Comparison of ENCODE assay signal across 8 cellular contexts in genomic region chr2:157256621-157257020, GRCh38. TPM values are rescaled to one million over a fixed set of nuclear protein-coding genes. Genes with fewer than 3 reads are reported as not detected.
DNase-seq lines count a peak whose midpoint lies in the region; ATAC-seq and TF ChIP-seq lines count a peak whose summit lies in the region.
"Had no signal": no experiment of that assay in that cellular context is flagged by ENCODE, and none has a peak within 500 bp of the region (broad histone marks: within the 10 kb centered on the region; RNA-seq: fewer than 3 reads in every experiment).

No MANE protein-coding gene starts in this region.

- H3K36me3 ChIP-seq in ascending aorta = no peaks in the 10 kb centered on the region

- no peak overlapping the region for H3K4me3 ChIP-seq in ascending aorta

- ATAC-seq in GM18873 (IDR thresholded peaks at IDR 0.05; ENCODE audit: low FRiP score, unreplicated experiment) = peak; percentile 100
- ATAC-seq in GM21576 (IDR thresholded peaks at IDR 0.05; ENCODE audit: unreplicated experiment) = peak; percentile 96
- peak; percentile 98 for ATAC-seq in HG03432 (IDR thresholded peaks at IDR 0.05; ENCODE audit: unreplicated experiment)

- H3K27me3 ChIP-seq in ascending aorta = no peaks in the 10 kb centered on the region

- TF ChIP-seq CTCF in ascending aorta (IDR thresholded peaks at IDR 0.05) = no peak

- intact Hi-C loops in ascending aorta (cut with DNase I) = loop anchor here (10.0 kb wide), 1 partner anchor 922 kb away; the partner anchor contains the start of gene NR4A2

- DNase-seq in iris pigment epithelial cell (ENCODE audit: low read depth) (peak; percentile 27), DMS153 (lab: John Stamatoyannopoulos, UW) (no peak), ascending aorta (ENCODE audit: low spot score in 2 of 2) (no peak), hypothalamus (lab: John Stamatoyannopoulos, UW) (no peak)
- DNase-seq: nephron progenitor cell had no signal

- peaks cover 0 to 6% of the 10 kb centered on the region in 2 donors for H3K4me1 ChIP-seq in ascending aorta

- H3K27ac ChIP-seq in ascending aorta = no peak overlapping the region

- no peaks in the 10 kb centered on the region for H3K9me3 ChIP-seq in ascending aorta

RNA-seq across cellular contexts. Expression of gene GALNT5, which starts 0.9 kb away (rescaled TPM):
- 0.11 TPM for total RNA-seq in ascending aorta
